8 cellular contexts compared by ENCODE assay signal in the genomic region with DNA sequence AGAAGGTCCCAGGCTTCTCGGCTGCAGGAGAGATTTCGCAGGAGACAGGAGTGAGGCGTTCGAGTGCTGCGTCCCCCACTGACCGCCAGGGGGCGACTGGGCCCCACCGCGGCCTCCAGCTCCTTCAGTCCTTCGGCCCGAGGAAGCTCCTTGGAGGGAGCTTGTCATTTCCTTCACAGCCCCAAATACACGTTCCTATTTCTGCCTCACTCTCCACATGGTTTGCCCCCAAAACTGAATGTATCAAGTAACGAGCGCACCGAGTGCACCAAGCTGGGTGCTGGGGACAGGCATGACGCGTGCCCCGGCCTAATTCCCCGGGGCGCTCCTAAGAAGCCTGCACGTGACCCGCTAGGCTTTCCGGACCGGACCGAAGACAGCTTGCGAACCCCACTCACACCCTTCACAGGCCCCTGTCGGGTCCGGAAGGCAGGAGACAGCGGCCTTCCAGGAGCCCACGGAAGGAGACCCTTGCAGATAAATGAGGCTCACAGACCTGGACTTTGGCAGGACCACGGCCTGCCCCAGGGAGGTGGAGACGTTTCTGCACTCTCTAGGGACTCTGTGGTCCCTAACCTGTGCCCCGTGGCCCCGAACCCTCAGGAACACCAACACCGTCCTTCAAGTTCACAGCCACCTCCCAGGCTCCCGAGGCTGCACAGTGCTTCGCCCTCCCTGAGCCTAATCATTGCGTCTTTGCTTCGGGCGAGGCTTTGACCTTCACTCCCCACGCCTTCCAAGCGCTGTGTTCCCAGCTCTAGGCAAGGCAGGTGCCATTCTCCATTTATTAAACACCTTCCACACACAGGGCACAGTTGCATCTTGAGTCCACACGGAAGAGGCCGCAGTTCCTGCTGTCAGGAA. TPM values are rescaled to one million over a fixed set of nuclear protein-coding genes. Genes with fewer than 3 reads are reported as not detected.
A peak's percentile ranks its signal among the peaks of the same experiment; 100 is the strongest.
DNase-seq lines count a peak whose midpoint lies in the region; ATAC-seq, FAIRE-seq and TF ChIP-seq lines count a peak whose summit lies in the region.

No MANE protein-coding gene starts in this region.

- TF ChIP-seq EP300 in GM12878 (IDR thresholded peaks at IDR 0.05; ENCODE audit: borderline replicate concordance in 1 of 2, control insufficient read depth in 1 of 2, low read depth in 2 of 2, low read length in 2 of 2), result no peak

- H3K4me3 Mint-ChIP-seq in activated CD4-positive, alpha-beta T cell treated with anti-CD3 and anti-CD28 coated beads for 36 hours, result no peak overlapping the region

- H3K4me1 Mint-ChIP-seq in activated CD4-positive, alpha-beta T cell treated with anti-CD3 and anti-CD28 coated beads for 36 hours, result no peaks in the 10 kb centered on the region

- SMC1A ChIA-PET in GM12878 (lab: Charles Lee; ENCODE audit: uncharacterized antibody, unreplicated experiment), result interaction anchor here (1.0 to 1.1 kb wide), 2 partner anchors 12 to 14 kb away, joined by 3 to 5 read pairs; no protein-coding TSS in a partner anchor

- no peaks in the 10 kb centered on the region for H3K36me3 Mint-ChIP-seq in activated CD4-positive, alpha-beta T cell treated with anti-CD3 and anti-CD28 coated beads for 36 hours (ENCODE audit: low read depth)

- H3K9me3 Mint-ChIP-seq in activated CD4-positive, alpha-beta T cell treated with anti-CD3 and anti-CD28 coated beads for 36 hours (ENCODE audit: low read depth), result no peaks in the 10 kb centered on the region

- H3K9ac ChIP-seq in GM12878 (ENCODE audit: control insufficient read depth, insufficient read depth, low read length), result no peak overlapping the region

- RAD21 ChIA-PET in GM12878 (lab: Charles Lee; ENCODE audit: unreplicated experiment), result interaction anchor here (1.5 kb wide), 1 partner anchor 13 kb away, joined by 10 read pairs; a partner anchor contains a TSS

- POLR2A ChIA-PET in activated CD4-positive, alpha-beta T cell treated with anti-CD3 and anti-CD28 coated beads for 36 hours (lab: Charles Lee), result interaction anchor here (0.6 kb wide), 1 partner anchor 25 kb away, joined by 4 read pairs; no protein-coding TSS in a partner anchor
- POLR2A ChIA-PET in GM12878 (lab: Charles Lee), result no interaction called here

- DNase-seq in activated CD4-positive, alpha-beta T cell treated with anti-CD3 and anti-CD28 coated beads for 36 hours, result peak; percentile 74
- DNase-seq in activated CD4-positive, alpha-beta T cell treated with anti-CD3 and anti-CD28 coated beads for 1 hour, result no peak
- DNase-seq in SK-N-DZ (ENCODE audit: low spot score), result peak; percentile 49
- DNase-seq in GM12878 (ENCODE audit: low read depth, low spot score), result no peak
- peak; percentile 90 for DNase-seq in iPS-NIHi11 (ENCODE audit: low spot score)
- peak; percentile 97 for DNase-seq in small intestine

- TF ChIP-seq RAD21 in GM12878 (IDR thresholded peaks at IDR 0.05; ENCODE audit: insufficient read depth, low read depth, low read length), result peak; percentile 69

- H3K27me3 Mint-ChIP-seq in activated CD4-positive, alpha-beta T cell treated with anti-CD3 and anti-CD28 coated beads for 36 hours, result peaks cover 2% of the 10 kb centered on the region

- FAIRE-seq in GM12878 (lab: Jason Lieb, UNC) (no peak), small intestine (lab: Jason Lieb, UNC) (no peak)

- 46% methylated on average over 44 of the region's 44 CpGs for WGBS in GM12878 (ENCODE audit: insufficient coverage, insufficient replicate concordance, low lambda C conversion rate, missing lambda C conversion rate)
- 44 to 57% (median 51%) methylated on average over 43 to 44 of the region's 44 CpGs for WGBS in small intestine, 3 donors

- H2AFZ ChIP-seq in GM12878 (ENCODE audit: control insufficient read depth, low read depth, low read length), result no peak overlapping the region

- H3K4me3 ChIP-seq in GM12878, result no peak overlapping the region
- no peak overlapping the region for H3K4me3 ChIP-seq in small intestine (ENCODE audit: low read depth in 1 of 2, low read length in 2 of 2)

- intact Hi-C loops in activated CD4-positive, alpha-beta T cell treated with anti-CD3 and anti-CD28 coated beads for 36 hours (cut with DNase I, micrococcal nuclease), result loop anchor here (1.0 to 5.0 kb wide), 2 partner anchors 338 to 340 kb away; no protein-coding TSS in a partner anchor
- intact Hi-C loops in GM12878 (cut with micrococcal nuclease; ENCODE audit: unreplicated experiment), result no loop called here

- BruUV-seq in GM12878 (replicated peaks; lab: Mats Ljungman, UMichigan), result no TSS peak

- no peak overlapping the region for H3K27ac ChIP-seq in GM12878 (ENCODE audit: control insufficient read depth, insufficient read depth)
- H3K27ac ChIP-seq in small intestine (ENCODE audit: low read depth in 1 of 2, low read length in 1 of 2), result peak overlapping the region; percentile 89 to 92

- in situ Hi-C loops in GM12878 (cut with MboI), result no loop called here

- H3K36me3 ChIP-seq in GM12878 (ENCODE audit: control insufficient read depth in 2 of 2, insufficient read depth in 2 of 2, low read length in 1 of 2), result no peaks in the 10 kb centered on the region
- no peaks in the 10 kb centered on the region for H3K36me3 ChIP-seq in small intestine (ENCODE audit: control insufficient read depth in 2 of 2, insufficient read depth in 2 of 2, low read length in 2 of 2)

- no peak overlapping the region for H3K4me2 ChIP-seq in GM12878 (ENCODE audit: control insufficient read depth, insufficient read depth)

- ATAC-seq in activated CD4-positive, alpha-beta T cell treated with anti-CD3 and anti-CD28 coated beads for 36 hours, result peak; percentile 96
- ATAC-seq in HG03571 (IDR thresholded peaks at IDR 0.05; ENCODE audit: unreplicated experiment), result peak; percentile 51
- peak; percentile 95 for ATAC-seq in GM12878
- ATAC-seq in GM18873 (IDR thresholded peaks at IDR 0.05; ENCODE audit: low FRiP score, unreplicated experiment), result no peak

- H3K27me3 ChIP-seq in GM12878 (replicated peaks in 1 of 2; ENCODE audit: control insufficient read depth in 2 of 2, insufficient read depth in 2 of 2, low read length in 1 of 2) (no peaks in the 10 kb centered on the region; a peak in 2 of 4 replicates), small intestine (ENCODE audit: control insufficient read depth in 2 of 2, insufficient read depth in 2 of 2, low read length in 2 of 2) (no peaks in the 10 kb centered on the region)

- no peaks in the 10 kb centered on the region for H3K9me3 ChIP-seq in GM12878 (replicated peaks; ENCODE audit: control insufficient read depth, insufficient read depth, low read length)
- H3K9me3 ChIP-seq in small intestine (ENCODE audit: control insufficient read depth, low read depth), result no peaks in the 10 kb centered on the region

- TF ChIP-seq POLR2A in GM12878 (IDR thresholded peaks at IDR 0.05; ENCODE audit: low read depth, low read length), result no peak

- no peaks in the 10 kb centered on the region for H3K4me1 ChIP-seq in GM12878 (ENCODE audit: control insufficient read depth, insufficient read depth, low read length)
- peaks cover 2 to 9% of the 10 kb centered on the region in 2 donors for H3K4me1 ChIP-seq in small intestine (ENCODE audit: control insufficient read depth in 2 of 2, insufficient read depth in 1 of 2, low read depth in 1 of 2, low read length in 1 of 2)

- no peaks in the 10 kb centered on the region for H4K20me1 ChIP-seq in GM12878 (ENCODE audit: control insufficient read depth, insufficient read depth)

- no peak overlapping the region for H3K27ac Mint-ChIP-seq in activated CD4-positive, alpha-beta T cell treated with anti-CD3 and anti-CD28 coated beads for 36 hours

- TF ChIP-seq CTCF in GM12878 (IDR thresholded peaks at IDR 0.05 in 2 of 3, conservative IDR thresholded peaks at IDR 0.05 in 1 of 3; ENCODE audit: control insufficient read depth in 2 of 3, extremely low read depth in 1 of 3, insufficient read depth in 1 of 3, low read depth in 3 of 3, low read length in 3 of 3), result peak; percentile 85 to 97 (median 91)

- no peaks in the 10 kb centered on the region for H3K79me2 ChIP-seq in GM12878 (ENCODE audit: control insufficient read depth, insufficient read depth, low read length)

- CTCF ChIA-PET in activated CD4-positive, alpha-beta T cell treated with anti-CD3 and anti-CD28 coated beads for 36 hours (lab: Charles Lee), result interaction anchor here (0.6 to 1.6 kb wide), 10 partner anchors 10 to 353 kb away, joined by 3 to 15 read pairs (median 4); a partner anchor contains a TSS
- CTCF ChIA-PET in GM12878 (lab: Yijun Ruan, JAX), result interaction anchor here (0.6 to 3.9 kb wide), 17 partner anchors 8 to 363 kb away, joined by 3 to 41 read pairs (median 4); a partner anchor contains a TSS

TF ChIP-seq in GM12878, 131 proteins besides CTCF, POLR2A, EP300 and RAD21 (continues in another document):
- no peak for TF ChIP-seq ZNF622 (IDR thresholded peaks at IDR 0.05)

RNA-seq across cellular contexts. Expression of a gene that starts 13.0 kb away (rescaled TPM):
- total RNA-seq in activated CD4-positive, alpha-beta T cell treated with anti-CD3 and anti-CD28 coated beads for 36 hours, result 10 to 100 TPM; 37.9 to 41.2 TPM
- 24.4 and 31.2 TPM in 2 replicates for polyA plus RNA-seq in SK-N-DZ (2014; cell fraction: cytosol; rRNA removed)
- 61.1 and 70.7 TPM in 2 replicates for polyA plus RNA-seq in SK-N-DZ (2014; cell fraction: nucleus; rRNA removed)
- total RNA-seq in GM12878 (2013; cell fraction: nucleolus; rRNA removed), result 64.7 and 74.0 TPM in 2 replicates
- 25.3 and 31.0 TPM in 2 replicates for total RNA-seq in GM12878 (2014; rRNA removed)
- 24.2 and 24.8 TPM in 2 replicates for total RNA-seq in GM12878 (2014; rRNA removed; fragmentation: Illumina TruSeq; extraction: Trizol)
- 25.8 and 28.2 TPM in 2 replicates for total RNA-seq in GM12878 (2021)
- polyA plus RNA-seq in GM12878 (2011; ENCODE audit: low read depth), result 8.9 TPM
- 26.2 and 38.2 TPM in 2 replicates for polyA plus RNA-seq in GM12878 (2011; rRNA removed)
- 38.1 and 48.4 TPM in 2 replicates for polyA plus RNA-seq in GM12878 (2011; cell fraction: cytosol; rRNA removed)
- polyA plus RNA-seq in GM12878 (2011; cell fraction: nucleus; rRNA removed), result 78.4 and 94.2 TPM in 2 replicates
- 17.4 and 24.5 TPM in 2 replicates for polyA plus RNA-seq in GM12878 (2012)
- 19.0 and 24.9 TPM in 2 replicates for polyA plus RNA-seq in GM12878 (2014; fragmentation: Illumina TruSeq; extraction: Trizol)
- polyA plus RNA-seq in GM12878 (2014; fragmentation: Nextera tagmentation; extraction: Ambion mirVana), result 10 to 100 TPM; 11.2 to 15.2 TPM
- polyA plus RNA-seq in GM12878 (2014; rRNA removed), result 27.9 and 30.8 TPM in 2 replicates
- polyA plus RNA-seq in GM12878 (2016; fragmentation: Nextera tagmentation; extraction: Ambion mirVana), result 10 to 100 TPM; 23.5 to 28.2 TPM
- polyA minus RNA-seq in GM12878 (2011; rRNA and poly(A)+ RNA removed), result 33.9 and 42.9 TPM in 2 replicates
- polyA minus RNA-seq in GM12878 (2011; cell fraction: cytosol; rRNA and poly(A)+ RNA removed), result 8.2 and 9.9 TPM in 2 replicates
- 23.9 and 35.0 TPM in 2 replicates for polyA minus RNA-seq in GM12878 (2011; cell fraction: nucleus; rRNA and poly(A)+ RNA removed)
- polyA plus RNA-seq in small intestine, result 100 to 1,000 TPM in 1 of 3 donors, 10 to 100 TPM in 2; 27.5 to 162 (median 82.7) TPM

Comparison
In these comparisons a context has a peak if more than half of its experiments do, and no peak if none do; other contexts are left out.
1. DNase-seq: peak in activated CD4-positive, alpha-beta T cell treated with anti-CD3 and anti-CD28 coated beads for 36 hours (single experiment), SK-N-DZ (single experiment), iPS-NIHi11 (single experiment) and small intestine (single experiment); none in activated CD4-positive, alpha-beta T cell treated with anti-CD3 and anti-CD28 coated beads for 1 hour (single experiment) and GM12878 (single experiment).